1 cellular context compared by ENCODE assay signal in the genomic region with DNA sequence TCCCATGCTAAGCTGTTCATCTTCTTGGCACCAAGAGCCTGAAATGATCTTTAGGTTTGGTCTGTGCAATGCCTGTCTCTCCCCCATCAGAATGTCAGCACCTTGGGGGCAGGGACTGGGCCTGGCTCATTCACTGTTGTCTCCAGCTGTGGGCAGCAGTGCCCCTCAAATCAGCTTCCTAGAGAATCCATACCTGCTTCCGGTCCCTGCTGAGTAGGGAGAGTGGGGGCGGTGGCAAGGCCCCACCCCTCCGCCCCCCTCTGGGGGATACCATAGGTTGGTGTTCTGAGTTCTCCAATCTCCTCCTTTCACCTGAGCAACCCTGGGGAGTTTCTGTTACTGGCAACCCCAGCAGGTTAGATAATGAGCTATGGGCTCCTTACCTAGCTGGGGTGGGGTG.
TF ChIP-seq lines count a peak whose summit lies in the region.

No MANE protein-coding gene starts in this region.

TF ChIP-seq in WTC11, 78 proteins besides CTCF, POLR2A, EP300 and RAD21 (continued from another document):
- TF ChIP-seq, protein P1, sequence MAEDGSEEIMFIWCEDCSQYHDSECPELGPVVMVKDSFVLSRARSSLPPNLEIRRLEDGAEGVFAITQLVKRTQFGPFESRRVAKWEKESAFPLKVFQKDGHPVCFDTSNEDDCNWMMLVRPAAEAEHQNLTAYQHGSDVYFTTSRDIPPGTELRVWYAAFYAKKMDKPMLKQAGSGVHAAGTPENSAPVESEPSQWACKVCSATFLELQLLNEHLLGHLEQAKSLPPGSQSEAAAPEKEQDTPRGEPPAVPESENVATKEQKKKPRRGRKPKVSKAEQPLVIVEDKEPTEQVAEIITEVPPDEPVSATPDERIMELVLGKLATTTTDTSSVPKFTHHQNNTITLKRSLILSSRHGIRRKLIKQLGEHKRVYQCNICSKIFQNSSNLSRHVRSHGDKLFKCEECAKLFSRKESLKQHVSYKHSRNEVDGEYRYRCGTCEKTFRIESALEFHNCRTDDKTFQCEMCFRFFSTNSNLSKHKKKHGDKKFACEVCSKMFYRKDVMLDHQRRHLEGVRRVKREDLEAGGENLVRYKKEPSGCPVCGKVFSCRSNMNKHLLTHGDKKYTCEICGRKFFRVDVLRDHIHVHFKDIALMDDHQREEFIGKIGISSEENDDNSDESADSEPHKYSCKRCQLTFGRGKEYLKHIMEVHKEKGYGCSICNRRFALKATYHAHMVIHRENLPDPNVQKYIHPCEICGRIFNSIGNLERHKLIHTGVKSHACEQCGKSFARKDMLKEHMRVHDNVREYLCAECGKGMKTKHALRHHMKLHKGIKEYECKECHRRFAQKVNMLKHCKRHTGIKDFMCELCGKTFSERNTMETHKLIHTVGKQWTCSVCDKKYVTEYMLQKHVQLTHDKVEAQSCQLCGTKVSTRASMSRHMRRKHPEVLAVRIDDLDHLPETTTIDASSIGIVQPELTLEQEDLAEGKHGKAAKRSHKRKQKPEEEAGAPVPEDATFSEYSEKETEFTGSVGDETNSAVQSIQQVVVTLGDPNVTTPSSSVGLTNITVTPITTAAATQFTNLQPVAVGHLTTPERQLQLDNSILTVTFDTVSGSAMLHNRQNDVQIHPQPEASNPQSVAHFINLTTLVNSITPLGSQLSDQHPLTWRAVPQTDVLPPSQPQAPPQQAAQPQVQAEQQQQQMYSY (CRISPR knock-in tag; IDR thresholded peaks at IDR 0.05): no peak
- TF ChIP-seq MXD4 (CRISPR knock-in tag; IDR thresholded peaks at IDR 0.05; ENCODE audit: borderline replicate concordance): no peak
